In the genomic region with DNA sequence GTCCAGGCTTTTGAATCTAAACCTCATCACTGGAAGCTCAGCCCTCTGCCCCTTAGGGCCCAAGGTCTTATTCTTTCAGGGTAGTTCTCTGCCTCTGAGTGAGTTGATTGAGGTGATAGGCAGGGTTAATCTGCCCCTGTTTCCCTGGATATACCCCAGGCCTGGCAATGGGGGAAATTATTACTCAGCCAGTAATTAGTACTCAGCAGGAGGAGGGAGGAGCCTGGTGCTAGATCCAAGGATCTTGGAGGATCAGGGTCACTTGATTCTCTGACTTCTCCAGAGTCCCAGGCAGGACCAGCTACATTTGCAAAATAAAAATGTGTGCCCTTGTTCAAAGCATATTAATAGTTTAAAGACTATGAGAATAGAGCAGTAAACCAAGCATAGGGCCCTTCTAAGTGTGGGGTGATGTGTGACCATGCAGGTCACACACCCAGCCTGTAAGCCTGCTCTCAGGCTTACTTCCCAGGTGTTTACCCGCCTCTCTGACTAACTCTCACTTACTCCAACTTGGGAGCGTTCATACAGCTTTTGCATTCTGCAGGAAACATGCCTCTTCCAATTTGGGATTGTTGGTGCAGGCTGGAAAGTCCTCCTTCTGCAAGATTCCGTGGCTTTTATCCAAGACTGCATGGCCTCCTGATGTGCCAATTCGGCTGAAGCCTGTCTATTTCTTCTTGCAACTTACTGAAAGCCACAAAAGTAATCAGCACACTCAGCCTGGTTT, we compare ENCODE assay signal across 22 cellular contexts. TPM values are rescaled to one million over a fixed set of nuclear protein-coding genes. Genes with fewer than 3 reads are reported as not detected.
DNase-seq lines count a peak whose midpoint lies in the region; ATAC-seq, FAIRE-seq and TF ChIP-seq lines count a peak whose summit lies in the region.
"Had no signal": no experiment of that assay in that cellular context is flagged by ENCODE, and none has a peak within 500 bp of the region (broad histone marks: within the 10 kb centered on the region; RNA-seq: fewer than 3 reads in every experiment).

No MANE protein-coding gene starts in this region.

- no peaks in the 10 kb centered on the region for H3F3A ChIP-seq in neural progenitor cell (ENCODE audit: low read depth)

- H3K4me3 ChIP-seq in AG10803 (ENCODE audit: low read length): no peak overlapping the region
- peak overlapping the region; percentile 19 for H3K4me3 ChIP-seq in coronary artery
- H3K4me3 ChIP-seq in osteoblast (ENCODE audit: insufficient read depth, low read length): no peak overlapping the region
- no peak overlapping the region for H3K4me3 ChIP-seq in neural progenitor cell
- no peak overlapping the region for H3K4me3 ChIP-seq in upper lobe of left lung
- H3K4me3 ChIP-seq: esophagus muscularis mucosa, GM12878, heart left ventricle, lung, SJCRH30 had no signal

- H3K4me3 Mint-ChIP-seq in neural progenitor cell: no peak overlapping the region
- H3K4me3 Mint-ChIP-seq: activated CD4-positive, alpha-beta T cell treated with anti-CD3 and anti-CD28 coated beads, Interleukin-2, amount 10 ng/mL, durations not matched to agents 24 days and 14 days; IgD-negative memory B cell; immature natural killer cell; natural killer cell treated with Interleukin-12 subunit alpha and Interleukin-12 subunit beta and Interleukin-15 and Interleukin-18, amount 100 ng/mL, for 72 hours had no signal

- peaks cover 2% of the 10 kb centered on the region for H3K9me3 Mint-ChIP-seq in neural progenitor cell
- H3K9me3 Mint-ChIP-seq: immature natural killer cell; natural killer cell treated with Interleukin-12 subunit alpha and Interleukin-12 subunit beta and Interleukin-15 and Interleukin-18, amount 100 ng/mL, for 72 hours had no signal

- H3K27ac ChIP-seq in coronary artery (peak overlapping the region; percentile 26 to 60), osteoblast (ENCODE audit: low read depth, low read length) (no peak overlapping the region), neural progenitor cell (no peak overlapping the region), upper lobe of left lung (no peak overlapping the region)
- H3K27ac ChIP-seq: esophagus muscularis mucosa, heart left ventricle, SJCRH30 had no signal

- no peaks in the 10 kb centered on the region for H3K9me3 ChIP-seq in osteoblast (ENCODE audit: low read depth, low read length)
- no peaks in the 10 kb centered on the region for H3K9me3 ChIP-seq in neural progenitor cell (ENCODE audit: low read depth)
- no peaks in the 10 kb centered on the region for H3K9me3 ChIP-seq in upper lobe of left lung
- H3K9me3 ChIP-seq: esophagus muscularis mucosa, heart left ventricle, SJCRH30 had no signal

- H2AFZ ChIP-seq in osteoblast (ENCODE audit: low read length) (peak overlapping the region; percentile 9), neural progenitor cell (replicated peaks) (no peak overlapping the region)

- no peaks in the 10 kb centered on the region for H3K36me3 ChIP-seq in osteoblast (ENCODE audit: insufficient read depth, low read length)
- H3K36me3 ChIP-seq in neural progenitor cell: no peaks in the 10 kb centered on the region
- H3K36me3 ChIP-seq in upper lobe of left lung: no peaks in the 10 kb centered on the region
- H3K36me3 ChIP-seq: esophagus muscularis mucosa, heart left ventricle, SJCRH30 had no signal

- H3K4me2 ChIP-seq in osteoblast (ENCODE audit: insufficient read depth, low read length) (no peak overlapping the region), neural progenitor cell (no peak overlapping the region)

- ATAC-seq in upper lobe of left lung (ENCODE audit: low FRiP score in 2 of 2): no peak
- ATAC-seq: GM12878; natural killer cell treated with Interleukin-12 subunit alpha and Interleukin-12 subunit beta and Interleukin-15 and Interleukin-18, amount 100 ng/mL, for 72 hours had no signal

- peaks cover 3% of the 10 kb centered on the region for H3K36me3 Mint-ChIP-seq in neural progenitor cell
- H3K36me3 Mint-ChIP-seq: IgD-negative memory B cell, immature natural killer cell had no signal

- TF ChIP-seq POLR2A in upper lobe of left lung (IDR thresholded peaks at IDR 0.05): no peak

- TF ChIP-seq EP300 in upper lobe of left lung (IDR thresholded peaks at IDR 0.05): no peak

- H3K79me2 ChIP-seq in osteoblast (ENCODE audit: insufficient read depth, low read length): no peaks in the 10 kb centered on the region
- H3K79me2 ChIP-seq in neural progenitor cell (ENCODE audit: low read depth): no peaks in the 10 kb centered on the region

- peaks cover 29% of the 10 kb centered on the region for H3K4me1 Mint-ChIP-seq in neural progenitor cell
- H3K4me1 Mint-ChIP-seq: IgD-negative memory B cell, immature natural killer cell had no signal

- H3K27ac Mint-ChIP-seq in neural progenitor cell: no peak overlapping the region
- H3K27ac Mint-ChIP-seq: activated CD4-positive, alpha-beta T cell treated with anti-CD3 and anti-CD28 coated beads, Interleukin-2, amount 10 ng/mL, durations not matched to agents 24 days and 14 days; IgD-negative memory B cell; immature natural killer cell; natural killer cell treated with Interleukin-12 subunit alpha and Interleukin-12 subunit beta and Interleukin-15 and Interleukin-18, amount 100 ng/mL, for 72 hours had no signal

- no peak overlapping the region for H3K9ac ChIP-seq in neural progenitor cell

- DNase-seq in AG10803 (ENCODE audit: low read depth): peak; percentile 66
- peak; percentile 71 for DNase-seq in NCI-H69 (lab: John Stamatoyannopoulos, UW)
- DNase-seq in coronary artery (ENCODE audit: low spot score): no peak
- peak; percentile 73 for DNase-seq in osteoblast (ENCODE audit: insufficient read length, low spot score, missing footprints)
- no peak for DNase-seq in neural progenitor cell (ENCODE audit: low spot score)
- DNase-seq in upper lobe of left lung: no peak
- DNase-seq in RCC 7860 (ENCODE audit: low spot score): no peak
- no peak for DNase-seq in HuH-7.5 (ENCODE audit: low spot score)
- DNase-seq: activated CD4-positive, alpha-beta T cell treated with anti-CD3 and anti-CD28 coated beads, Interleukin-2, amount 10 ng/mL, durations not matched to agents 24 days and 14 days; activated naive CD4-positive, alpha-beta T cell treated with Interleukin-2 at 50 U/mL for 16 hours; heart left ventricle; immature natural killer cell; NCI-H187 treated with DMSO at 0.1 percent for 48 hours; NCI-H446 treated with DMSO at 0.1 percent for 48 hours; SJCRH30; stimulated activated CD4-positive, alpha-beta T cell treated with anti-CD3 and anti-CD28 coated beads, Interleukin-15, amount 100 ng/mL, for 24 hours; stimulated activated naive CD4-positive, alpha-beta T cell treated with Interleukin-2 at 50 U/mL for 16 hours had no signal

- WGBS in upper lobe of left lung, 2 donors: 72 to 74% methylated on average over 4 of the region's 4 CpGs

- peaks cover 2% of the 10 kb centered on the region for H3K27me3 Mint-ChIP-seq in neural progenitor cell (ENCODE audit: insufficient read depth, low read depth)
- H3K27me3 Mint-ChIP-seq: activated CD4-positive, alpha-beta T cell treated with anti-CD3 and anti-CD28 coated beads, Interleukin-2, amount 10 ng/mL, durations not matched to agents 24 days and 14 days; IgD-negative memory B cell had no signal

- no peak for TF ChIP-seq CTCF in AG10803 (conservative IDR thresholded peaks at IDR 0.05; ENCODE audit: low read length)
- TF ChIP-seq CTCF in coronary artery (IDR thresholded peaks at IDR 0.05): no peak
- no peak for TF ChIP-seq CTCF in osteoblast (IDR thresholded peaks at IDR 0.05; ENCODE audit: extremely low read depth, low read depth, low read length)
- no peak for TF ChIP-seq CTCF in neural progenitor cell (IDR thresholded peaks at IDR 0.05)
- no peak for TF ChIP-seq CTCF in upper lobe of left lung (IDR thresholded peaks at IDR 0.05)

- H4K20me1 ChIP-seq in osteoblast (ENCODE audit: insufficient read depth, low read length) (no peaks in the 10 kb centered on the region), neural progenitor cell (ENCODE audit: low read depth) (no peaks in the 10 kb centered on the region)

- H3K4me1 ChIP-seq in osteoblast (ENCODE audit: insufficient read depth, low read length) (peaks cover 30% of the 10 kb centered on the region), neural progenitor cell (no peaks in the 10 kb centered on the region), upper lobe of left lung (peaks cover 0 to 9% (median 4%) of the 10 kb centered on the region in 4 donors)

- H3K27me3 ChIP-seq in osteoblast (ENCODE audit: insufficient read depth, low read length) (no peaks in the 10 kb centered on the region), neural progenitor cell (no peaks in the 10 kb centered on the region), upper lobe of left lung (no peaks in the 10 kb centered on the region)
- H3K27me3 ChIP-seq: esophagus muscularis mucosa, heart left ventricle, SJCRH30 had no signal

- FAIRE-seq in RCC 7860 (lab: Jason Lieb, UNC): no peak
- FAIRE-seq: GM12878 had no signal

RNA-seq across cellular contexts. Expression of gene STK24, which starts 7.9 kb away (rescaled TPM):
- total RNA-seq in osteoblast (82.2 and 83.4 TPM in 2 replicates), neural progenitor cell (ENCODE audit: low replicate concordance) (144 and 330 TPM in 2 replicates), upper lobe of left lung (10 to 100 TPM; 51.3 to 89.8 (median 78.6) TPM)

Comparison
In these comparisons a context has a peak if more than half of its experiments do, and no peak if none do; other contexts are left out.
1. DNase-seq: peak in AG10803 (single experiment), NCI-H69 (single experiment) and osteoblast (single experiment); none in coronary artery (single experiment), neural progenitor cell (single experiment), upper lobe of left lung (0 of 2), RCC 7860 (single experiment) and HuH-7.5 (single experiment).
2. H3K27ac ChIP-seq: peak in coronary artery (2 of 2); none in osteoblast (single experiment), neural progenitor cell (single experiment) and upper lobe of left lung (0 of 4).